In genomic region chr14:103676881-103677675, GRCh38 we compare ENCODE assay signal across 11 cellular contexts.
"Had no signal": no experiment of that assay in that cellular context is flagged by ENCODE, and none has a peak within 500 bp of the region (broad histone marks: within the 10 kb centered on the region; RNA-seq: fewer than 3 reads in every experiment).

No MANE protein-coding gene starts in this region.

- H3K27ac Mint-ChIP-seq: activated naive CD8-positive, alpha-beta T cell; natural killer cell had no signal

- H3K4me3 Mint-ChIP-seq: activated naive CD8-positive, alpha-beta T cell; natural killer cell had no signal

- DNase-seq: activated CD4-positive, CD25-positive, alpha-beta regulatory T cell; activated effector memory CD4-positive, alpha-beta T cell treated with anti-CD3 and anti-CD28 coated beads, Interleukin-2, amount 50 U/mL, for 16 hours; anterior cingulate cortex; caudate nucleus; effector CD4-positive, alpha-beta T cell; hippocampal formation; natural killer cell; T-helper 2 cell; tibial artery had no signal

- ATAC-seq: gastroesophageal sphincter, natural killer cell had no signal

- H3K27me3 Mint-ChIP-seq: activated naive CD8-positive, alpha-beta T cell had no signal

- H3K9me3 Mint-ChIP-seq: natural killer cell had no signal
